Comparison of ENCODE assay signal across 28 cellular contexts in the genomic region with DNA sequence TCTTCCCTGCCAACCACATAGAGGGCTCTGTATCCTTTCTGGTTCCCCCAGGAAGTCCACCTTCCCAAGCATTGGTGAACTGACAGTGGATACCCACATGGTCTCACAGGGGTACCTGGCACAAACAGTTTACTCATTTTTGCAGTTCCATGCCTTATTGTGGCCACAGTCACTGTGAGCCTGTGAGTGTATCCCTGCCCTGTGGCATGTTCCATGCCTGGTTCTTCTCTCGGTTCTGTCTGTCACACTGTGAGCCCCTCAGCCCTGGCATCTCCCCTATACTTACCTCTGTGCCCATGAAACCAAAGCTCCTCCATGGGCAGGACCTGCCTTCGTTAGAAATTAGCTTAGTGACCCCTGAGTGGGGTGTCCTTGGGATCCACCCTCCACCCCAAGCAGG.
"Had no signal": no experiment of that assay in that cellular context is flagged by ENCODE, and none has a peak within 500 bp of the region (broad histone marks: within the 10 kb centered on the region; RNA-seq: fewer than 3 reads in every experiment).

No MANE protein-coding gene starts in this region.

- H3K9me3 ChIP-seq: lower lobe of right lung, right lobe of liver, suprapubic skin, tibial artery, upper lobe of right lung had no signal

- H3K9ac ChIP-seq: neural progenitor cell had no signal

- H3K36me3 Mint-ChIP-seq: activated CD8-positive, alpha-beta memory T cell treated with anti-CD3 and anti-CD28 coated beads, Interleukin-2, amount 10 ng/mL, durations not matched to agents 7 days and 5 days; immature natural killer cell; naive thymus-derived CD8-positive, alpha-beta T cell; neural progenitor cell; stimulated activated effector memory CD8-positive, alpha-beta T cell treated with anti-CD3 and anti-CD28 coated beads, Interleukin-12 subunit alpha, Interleukin-12 subunit beta, amount 100 ng/mL, for 72 hours had no signal

- H3K4me3 ChIP-seq: lower lobe of right lung, neural progenitor cell, right lobe of liver, skin epidermis, suprapubic skin, tibial artery, upper lobe of right lung had no signal

- H3K27ac Mint-ChIP-seq: activated CD8-positive, alpha-beta memory T cell treated with anti-CD3 and anti-CD28 coated beads, Interleukin-2, amount 10 ng/mL, durations not matched to agents 7 days and 5 days; activated CD8-positive, alpha-beta T cell treated with anti-CD3 and anti-CD28 coated beads for 36 hours; activated naive CD4-positive, alpha-beta T cell treated with anti-CD3 and anti-CD28 coated beads for 36 hours; activated T-helper 1 cell treated with anti-CD3 and anti-CD28 coated beads, Interleukin-12 subunit alpha, Interleukin-12 subunit beta, Interleukin-2, Interleukin-4 antibody, amounts not matched to agents 30 ng/mL and 10 ng/mL and 1 ng/mL, durations not matched to agents 14 hours and 24 hours and 36 hours; dendritic cell treated with granulocyte-macrophage colony-stimulating factor and Interleukin-4, amounts not matched to agents 40 ng/mL and 50 ng/mL, for 4 days; endodermal cell; immature natural killer cell; neural progenitor cell; stimulated activated effector memory CD8-positive, alpha-beta T cell treated with anti-CD3 and anti-CD28 coated beads, Interleukin-12 subunit alpha, Interleukin-12 subunit beta, amount 100 ng/mL, for 72 hours; T-helper 1 cell treated with Interleukin-12 subunit alpha and Interleukin-12 subunit beta and Interleukin-4 antibody, amounts not matched to agents 30 μg/mL and 1 μg/mL, for 36 hours had no signal

- H3K27ac ChIP-seq: lower lobe of right lung, neural progenitor cell, right lobe of liver, skin epidermis, suprapubic skin, tibial artery, upper lobe of right lung, VCaP had no signal

- ATAC-seq: activated CD8-positive, alpha-beta memory T cell treated with anti-CD3 and anti-CD28 coated beads, Interleukin-2, amount 10 ng/mL, durations not matched to agents 7 days and 5 days; activated CD8-positive, alpha-beta T cell treated with anti-CD3 and anti-CD28 coated beads for 36 hours; esophagus mucosa; lower lobe of right lung; naive thymus-derived CD8-positive, alpha-beta T cell; right lobe of liver; stimulated activated effector memory CD8-positive, alpha-beta T cell treated with anti-CD3 and anti-CD28 coated beads, Interleukin-12 subunit alpha, Interleukin-12 subunit beta, amount 100 ng/mL, for 72 hours; upper lobe of right lung had no signal

- H3K4me3 Mint-ChIP-seq: activated CD8-positive, alpha-beta memory T cell treated with anti-CD3 and anti-CD28 coated beads, Interleukin-2, amount 10 ng/mL, durations not matched to agents 7 days and 5 days; activated CD8-positive, alpha-beta T cell treated with anti-CD3 and anti-CD28 coated beads for 36 hours; activated naive CD4-positive, alpha-beta T cell treated with anti-CD3 and anti-CD28 coated beads for 36 hours; activated T-helper 1 cell treated with anti-CD3 and anti-CD28 coated beads, Interleukin-12 subunit alpha, Interleukin-12 subunit beta, Interleukin-2, Interleukin-4 antibody, amounts not matched to agents 30 ng/mL and 10 ng/mL and 1 ng/mL, durations not matched to agents 14 hours and 24 hours and 36 hours; dendritic cell treated with granulocyte-macrophage colony-stimulating factor and Interleukin-4, amounts not matched to agents 40 ng/mL and 50 ng/mL, for 4 days; endodermal cell; immature natural killer cell; neural progenitor cell; stimulated activated effector memory CD8-positive, alpha-beta T cell treated with anti-CD3 and anti-CD28 coated beads, Interleukin-12 subunit alpha, Interleukin-12 subunit beta, amount 100 ng/mL, for 72 hours; T-helper 1 cell treated with Interleukin-12 subunit alpha and Interleukin-12 subunit beta and Interleukin-4 antibody, amounts not matched to agents 30 μg/mL and 1 μg/mL, for 36 hours had no signal

- H3K27me3 ChIP-seq: neural progenitor cell, right lobe of liver, upper lobe of right lung had no signal

- H3K4me1 ChIP-seq: right lobe of liver had no signal

- H3K36me3 ChIP-seq: lower lobe of right lung, neural progenitor cell, right lobe of liver, suprapubic skin, tibial artery, upper lobe of right lung had no signal

- DNase-seq: activated CD4-positive, alpha-beta T cell treated with anti-CD3 and anti-CD28 coated beads for 4 hours; activated CD8-positive, alpha-beta memory T cell treated with anti-CD3 and anti-CD28 coated beads, Interleukin-2, amount 10 ng/mL, durations not matched to agents 7 days and 5 days; activated CD8-positive, alpha-beta T cell treated with anti-CD3 and anti-CD28 coated beads for 36 hours; activated naive CD4-positive, alpha-beta T cell treated with anti-CD3 and anti-CD28 coated beads for 36 hours; activated T-cell treated with anti-CD3 and anti-CD28 coated beads for 4 hours; amniotic stem cell; central memory CD4-positive, alpha-beta T cell; endodermal cell; foreskin fibroblast; immature natural killer cell; lower lobe of right lung; mesenchymal stem cell; right lobe of liver; stimulated activated CD4-positive, alpha-beta T cell treated with anti-CD3 and anti-CD28 coated beads, Interleukin-4, amount 100 ng/mL, for 24 hours; SW 1271; T-helper 9 cell; tibial artery; upper lobe of right lung had no signal

- H3K4me2 ChIP-seq: neural progenitor cell had no signal

- H2AFZ ChIP-seq: neural progenitor cell had no signal

- H3K9me3 Mint-ChIP-seq: activated CD8-positive, alpha-beta T cell treated with anti-CD3 and anti-CD28 coated beads for 36 hours; activated naive CD4-positive, alpha-beta T cell treated with anti-CD3 and anti-CD28 coated beads for 36 hours; activated T-helper 1 cell treated with anti-CD3 and anti-CD28 coated beads, Interleukin-12 subunit alpha, Interleukin-12 subunit beta, Interleukin-2, Interleukin-4 antibody, amounts not matched to agents 30 ng/mL and 10 ng/mL and 1 ng/mL, durations not matched to agents 14 hours and 24 hours and 36 hours; dendritic cell treated with granulocyte-macrophage colony-stimulating factor and Interleukin-4, amounts not matched to agents 40 ng/mL and 50 ng/mL, for 4 days; endodermal cell; immature natural killer cell; naive thymus-derived CD8-positive, alpha-beta T cell; neural progenitor cell; stimulated activated effector memory CD8-positive, alpha-beta T cell treated with anti-CD3 and anti-CD28 coated beads, Interleukin-12 subunit alpha, Interleukin-12 subunit beta, amount 100 ng/mL, for 72 hours; T-helper 1 cell treated with Interleukin-12 subunit alpha and Interleukin-12 subunit beta and Interleukin-4 antibody, amounts not matched to agents 30 μg/mL and 1 μg/mL, for 36 hours had no signal
